ENCODE assay signal across 8 cellular contexts in genomic region chr2:241734208-241734466, GRCh38. TPM values are rescaled to one million over a fixed set of nuclear protein-coding genes. Genes with fewer than 3 reads are reported as not detected.
DNase-seq lines count a peak whose midpoint lies in the region; ATAC-seq, FAIRE-seq and TF ChIP-seq lines count a peak whose summit lies in the region.

No MANE protein-coding gene starts in this region.

- H3K4me1 ChIP-seq in left lung, result peaks cover 4 to 52% of the 10 kb centered on the region in 2 donors
- no peaks in the 10 kb centered on the region for H3K4me1 ChIP-seq in uterus

- H3K36me3 ChIP-seq in left lung (peaks cover 0 to 6% of the 10 kb centered on the region in 2 donors), uterus (no peaks in the 10 kb centered on the region)

- no peaks in the 10 kb centered on the region for H3K9me3 ChIP-seq in CD4-positive, alpha-beta T cell (ENCODE audit: control insufficient read depth, low read length)
- H3K9me3 ChIP-seq in left lung (no peaks in the 10 kb centered on the region), uterus (no peaks in the 10 kb centered on the region)

- CTCF ChIA-PET in CD4-positive, alpha-beta T cell (lab: Charles Lee), result interaction anchor here (0.9 to 4.1 kb wide), 3 partner anchors 29 to 55 kb away, joined by 4 to 19 read pairs (median 6); partner anchors contain the start of gene ING5
- CTCF ChIA-PET in activated B cell treated with CpG ODN at 0.5 μM for 24 hours (lab: Charles Lee), result interaction anchor here (1.3 to 2.1 kb wide), 4 partner anchors 32 to 145 kb away, joined by 3 to 13 read pairs (median 3); partner anchors contain the start of gene ING5

- H3K27me3 Mint-ChIP-seq in CD4-positive, alpha-beta T cell, result no peaks in the 10 kb centered on the region
- H3K27me3 Mint-ChIP-seq in HFFc6 (ENCODE audit: insufficient read depth), result no peaks in the 10 kb centered on the region; the same call in 1 of the 2 replicates
- H3K27me3 Mint-ChIP-seq in activated B cell treated with CpG ODN at 0.5 μM for 24 hours, result no peaks in the 10 kb centered on the region

- POLR2A ChIA-PET in CD4-positive, alpha-beta T cell (lab: Charles Lee), result interaction anchor here (0.8 to 4.4 kb wide), 14 partner anchors 20 to 1169 kb away, joined by 3 to 49 read pairs (median 5); partner anchors contain the start of genes DTYMK, HDLBP, ING5 and SEPTIN2
- POLR2A ChIA-PET in activated B cell treated with CpG ODN at 0.5 μM for 24 hours (lab: Charles Lee), result interaction anchor here (0.7 to 5.8 kb wide), 15 partner anchors 9 to 419 kb away, joined by 3 to 81 read pairs (median 4); partner anchors contain the start of genes DTYMK, HDLBP, ING5 and PDCD1

- H3K4me3 ChIP-seq in left lung (peak overlapping the region; percentile 98), uterus (peak overlapping the region; percentile 18 to 93)

- no peaks in the 10 kb centered on the region for H3K9me3 Mint-ChIP-seq in CD4-positive, alpha-beta T cell
- no peaks in the 10 kb centered on the region for H3K9me3 Mint-ChIP-seq in HFFc6
- no peaks in the 10 kb centered on the region for H3K9me3 Mint-ChIP-seq in activated B cell treated with CpG ODN at 0.5 μM for 24 hours

- no peaks in the 10 kb centered on the region for H3K36me3 Mint-ChIP-seq in CD4-positive, alpha-beta T cell (ENCODE audit: low read depth)
- H3K36me3 Mint-ChIP-seq in HFFc6 (ENCODE audit: low read depth), result peaks cover 4% of the 10 kb centered on the region; the same call in 1 of the 2 replicates
- H3K36me3 Mint-ChIP-seq in activated B cell treated with CpG ODN at 0.5 μM for 24 hours (ENCODE audit: low read depth), result peaks cover 1% of the 10 kb centered on the region

- no peak for FAIRE-seq in D721Med (lab: Jason Lieb, UNC)

- H3K27me3 ChIP-seq in CD4-positive, alpha-beta T cell (ENCODE audit: control insufficient read depth, insufficient read depth, low read length), result no peaks in the 10 kb centered on the region
- H3K27me3 ChIP-seq in left lung (no peaks in the 10 kb centered on the region), uterus (no peaks in the 10 kb centered on the region)

- DNase-seq in CD4-positive, alpha-beta T cell, result no peak
- DNase-seq in HFFc6 (no peak), activated B cell treated with CpG ODN at 0.5 μM for 24 hours (no peak), left lung (no peak), uterus (no peak), NCI-H1417 (lab: John Stamatoyannopoulos, UW) (no peak), D721Med (ENCODE audit: insufficient read length, low spot score) (no peak)

- no peak for TF ChIP-seq CTCF in CD4-positive, alpha-beta T cell (IDR thresholded peaks at IDR 0.05)
- TF ChIP-seq CTCF in HFFc6 (IDR thresholded peaks at IDR 0.05), result peak; percentile 53
- TF ChIP-seq CTCF in activated B cell treated with CpG ODN at 0.5 μM for 24 hours (IDR thresholded peaks at IDR 0.05), result no peak
- no peak for TF ChIP-seq CTCF in left lung (IDR thresholded peaks at IDR 0.05)
- no peak for TF ChIP-seq CTCF in uterus (IDR thresholded peaks at IDR 0.05)
- no peak for TF ChIP-seq CTCF in D721Med (IDR thresholded peaks at IDR 0.05; ENCODE audit: insufficient read depth, missing control alignments)

- no peak overlapping the region for H3K27ac ChIP-seq in CD4-positive, alpha-beta T cell (ENCODE audit: low read depth, low read length)
- H3K27ac ChIP-seq in left lung, result peak overlapping the region; percentile 33 to 84
- H3K27ac ChIP-seq in uterus, result peak overlapping the region; percentile 29 to 93

- peak overlapping the region; percentile 67 for H3K4me3 Mint-ChIP-seq in CD4-positive, alpha-beta T cell
- H3K4me3 Mint-ChIP-seq in HFFc6 (no peak overlapping the region), activated B cell treated with CpG ODN at 0.5 μM for 24 hours (peak overlapping the region; percentile 66)

- ATAC-seq in CD4-positive, alpha-beta T cell (ENCODE audit: poor library complexity), result no peak
- ATAC-seq in activated B cell treated with CpG ODN at 0.5 μM for 24 hours (ENCODE audit: low read depth), result peak; percentile 14
- no peak for ATAC-seq in left lung
- ATAC-seq in HG03108 (IDR thresholded peaks at IDR 0.05; ENCODE audit: unreplicated experiment), result no peak

- H3K4me1 Mint-ChIP-seq in CD4-positive, alpha-beta T cell (ENCODE audit: low read depth), result peaks cover 10% of the 10 kb centered on the region
- peaks cover 13% of the 10 kb centered on the region for H3K4me1 Mint-ChIP-seq in HFFc6 (ENCODE audit: low read depth)
- peaks cover 54% of the 10 kb centered on the region for H3K4me1 Mint-ChIP-seq in activated B cell treated with CpG ODN at 0.5 μM for 24 hours

- peak overlapping the region; percentile 65 for H3K27ac Mint-ChIP-seq in CD4-positive, alpha-beta T cell
- H3K27ac Mint-ChIP-seq in HFFc6 (no peak overlapping the region), activated B cell treated with CpG ODN at 0.5 μM for 24 hours (no peak overlapping the region)

- no peak for TF ChIP-seq POLR2A in uterus (IDR thresholded peaks at IDR 0.05)

- intact Hi-C loops in CD4-positive, alpha-beta T cell (cut with DNase I, micrococcal nuclease), result loop anchor here (1.0 to 10.0 kb wide), 9 partner anchors 32 to 882 kb away; partner anchors contain the start of genes ING5 (in 2 of the 2), ATG4B (in 1 of the 2), DTYMK (in 1 of the 2) and FARP2 (in 1 of the 2)
- intact Hi-C loops in activated B cell treated with CpG ODN at 0.5 μM for 24 hours (cut with micrococcal nuclease) (loop anchor here (1.0 to 10.0 kb wide), 9 partner anchors 33 to 1169 kb away; partner anchors contain the start of genes ATG4B, DTYMK, DUSP28 and HDLBP), left lung (cut with DNase I) (loop anchor here in 1 of 2 donors (10.0 kb wide), 1 partner anchor 141 kb away; no protein-coding TSS in a partner anchor), uterus (cut with DNase I; ENCODE audit: low total_unique reads) (no loop called here)

RNA-seq across cellular contexts. Expression of gene D2HGDH, which starts 0.3 kb away (rescaled TPM):
- 10 to 100 TPM; 27.6 to 30.6 TPM for total RNA-seq in CD4-positive, alpha-beta T cell
- 10 to 100 TPM; 14.0 to 21.6 (median 16.4) TPM for total RNA-seq in HFFc6 (2021; fragmentation: NEBNext Ultra II Directional; extraction: Animal tissue kit (Norgen Biotek cat#: 25700))
- total RNA-seq in activated B cell treated with CpG ODN at 0.5 μM for 24 hours, result 37.7 and 55.4 TPM in 2 replicates
- 10 to 100 TPM; 33.4 to 38.4 TPM for total RNA-seq in left lung
- total RNA-seq in uterus, result 10 to 100 TPM in 2 of 4 donors, 1 to 10 TPM in 2; 5.3 to 54.4 (median 13.7) TPM

RNA-seq across cellular contexts. Expression of gene ING5, which starts 32.3 kb away (rescaled TPM):
- 10 to 100 TPM; 51.2 to 51.3 TPM for total RNA-seq in CD4-positive, alpha-beta T cell
- 10 to 100 TPM; 18.7 to 20.0 (median 19.5) TPM for total RNA-seq in HFFc6 (2021; fragmentation: NEBNext Ultra II Directional; extraction: Animal tissue kit (Norgen Biotek cat#: 25700))
- total RNA-seq in activated B cell treated with CpG ODN at 0.5 μM for 24 hours (49.3 and 61.1 TPM in 2 replicates), left lung (10 to 100 TPM; 27.6 to 28.3 TPM), uterus (10 to 100 TPM in 3 of 4 donors, 1 to 10 TPM in 1; 6.8 to 50.0 (median 27.9) TPM)

RNA-seq across cellular contexts. Expression of gene GAL3ST2, which starts 42.5 kb away (rescaled TPM):
- 1 to 10 TPM; 1.5 to 1.9 TPM for total RNA-seq in CD4-positive, alpha-beta T cell
- total RNA-seq in HFFc6 (2021; fragmentation: NEBNext Ultra II Directional; extraction: Animal tissue kit (Norgen Biotek cat#: 25700)), result under 1 TPM in 4 of 6 experiments, not detected in 2; 0.17 to 0.26 (median 0.23) TPM
- total RNA-seq in activated B cell treated with CpG ODN at 0.5 μM for 24 hours (0.15 TPM in 1 of 2 replicates, not detected in the other), left lung (not detected), uterus (under 1 TPM in 2 of 4 donors, not detected in 2; 0.21 to 0.29 TPM)

RNA-seq across cellular contexts. Expression of gene DTYMK, which starts 47.5 kb away (rescaled TPM):
- 1 to 10 TPM; 4.8 to 6.0 TPM for total RNA-seq in CD4-positive, alpha-beta T cell
- total RNA-seq in HFFc6 (2021; fragmentation: NEBNext Ultra II Directional; extraction: Animal tissue kit (Norgen Biotek cat#: 25700)), result 10 to 100 TPM; 56.8 to 84.2 (median 76.1) TPM
- total RNA-seq in activated B cell treated with CpG ODN at 0.5 μM for 24 hours (29.2 and 34.7 TPM in 2 replicates), left lung (10 to 100 TPM; 28.7 to 31.8 TPM), uterus (10 to 100 TPM in 1 of 4 donors, 1 to 10 TPM in 2, under 1 TPM in 1; 0.59 to 17.8 (median 8.4) TPM)
